ENCODE assay signal across 11 cellular contexts in the genomic region with DNA sequence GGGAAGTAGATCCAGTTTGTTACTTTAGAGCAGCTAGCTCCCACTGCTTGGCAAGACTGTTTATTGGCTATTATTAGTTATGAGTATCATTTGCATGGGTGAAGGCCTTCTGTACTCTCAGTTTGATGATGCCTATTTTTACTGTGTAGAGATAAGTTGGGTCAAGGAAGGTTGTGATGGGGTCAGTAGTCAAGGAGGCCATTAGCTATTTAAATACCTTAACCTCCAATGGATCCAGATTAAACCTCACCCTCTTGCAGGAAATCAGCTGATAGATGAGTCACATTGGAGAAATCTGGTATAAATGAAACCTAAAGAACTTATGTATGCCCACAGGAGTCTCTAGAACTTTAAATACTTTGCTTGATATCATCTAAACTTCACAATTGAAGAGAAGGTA. TPM values are rescaled to one million over a fixed set of nuclear protein-coding genes. Genes with fewer than 3 reads are reported as not detected.
DNase-seq lines count a peak whose midpoint lies in the region; ATAC-seq and TF ChIP-seq lines count a peak whose summit lies in the region.
"Had no signal": no experiment of that assay in that cellular context is flagged by ENCODE, and none has a peak within 500 bp of the region (broad histone marks: within the 10 kb centered on the region; RNA-seq: fewer than 3 reads in every experiment).

No MANE protein-coding gene starts in this region.

- intact Hi-C loops in activated naive CD4-positive, alpha-beta T cell treated with anti-CD3 and anti-CD28 coated beads for 36 hours (cut with micrococcal nuclease), result no loop called here

- H3K27me3 ChIP-seq in foreskin keratinocyte, result no peaks in the 10 kb centered on the region
- H3K27me3 ChIP-seq: adrenal gland had no signal

- H3K4me1 Mint-ChIP-seq in activated naive CD4-positive, alpha-beta T cell treated with anti-CD3 and anti-CD28 coated beads, Interleukin-2, amount 10 ng/mL, durations not matched to agents 7 days and 5 days, result peaks cover 89% of the 10 kb centered on the region
- peaks cover 56% of the 10 kb centered on the region for H3K4me1 Mint-ChIP-seq in activated naive CD4-positive, alpha-beta T cell treated with anti-CD3 and anti-CD28 coated beads for 36 hours (ENCODE audit: low read depth)
- H3K4me1 Mint-ChIP-seq in activated naive CD8-positive, alpha-beta T cell (ENCODE audit: low read depth), result peaks cover 77% of the 10 kb centered on the region
- peaks cover 85% of the 10 kb centered on the region for H3K4me1 Mint-ChIP-seq in stimulated activated naive CD8-positive, alpha-beta T cell treated with anti-CD3 and anti-CD28 coated beads, Interleukin-15, amount 100 ng/mL, for 72 hours

- peak overlapping the region; percentile 98 for H3K27ac Mint-ChIP-seq in activated naive CD4-positive, alpha-beta T cell treated with anti-CD3 and anti-CD28 coated beads, Interleukin-2, amount 10 ng/mL, durations not matched to agents 7 days and 5 days
- no peak overlapping the region for H3K27ac Mint-ChIP-seq in activated naive CD4-positive, alpha-beta T cell treated with anti-CD3 and anti-CD28 coated beads for 36 hours
- H3K27ac Mint-ChIP-seq in activated naive CD8-positive, alpha-beta T cell, result peak overlapping the region; percentile 93
- H3K27ac Mint-ChIP-seq in stimulated activated naive CD8-positive, alpha-beta T cell treated with anti-CD3 and anti-CD28 coated beads, Interleukin-15, amount 100 ng/mL, for 72 hours, result peak overlapping the region; percentile 92 to 99
- H3K27ac Mint-ChIP-seq: type B pancreatic cell had no signal

- DNase-seq in activated naive CD4-positive, alpha-beta T cell treated with anti-CD3 and anti-CD28 coated beads, Interleukin-2, amount 10 ng/mL, durations not matched to agents 7 days and 5 days, result no peak
- no peak for DNase-seq in activated naive CD4-positive, alpha-beta T cell treated with anti-CD3 and anti-CD28 coated beads for 36 hours
- peak in 1 of 2 donors; percentile 54 for DNase-seq in foreskin keratinocyte
- no peak for DNase-seq in stimulated activated naive CD8-positive, alpha-beta T cell treated with anti-CD3 and anti-CD28 coated beads, Interleukin-15, amount 100 ng/mL, for 72 hours
- no peak for DNase-seq in NCI-H748 (lab: John Stamatoyannopoulos, UW; ENCODE audit: unreplicated experiment)
- no peak for DNase-seq in activated effector memory CD4-positive, alpha-beta T cell treated with Interleukin-2 at 50 U/mL for 16 hours
- no peak for DNase-seq in activated T-cell treated with anti-CD3 and anti-CD28 coated beads, Interleukin-2, amount 50 U/mL, for 1 hour
- DNase-seq: adrenal gland, NCI-H2081 had no signal

- H3K9me3 Mint-ChIP-seq in activated naive CD4-positive, alpha-beta T cell treated with anti-CD3 and anti-CD28 coated beads, Interleukin-2, amount 10 ng/mL, durations not matched to agents 7 days and 5 days, result peaks cover 16% of the 10 kb centered on the region
- H3K9me3 Mint-ChIP-seq in activated naive CD4-positive, alpha-beta T cell treated with anti-CD3 and anti-CD28 coated beads for 36 hours, result peaks cover 4% of the 10 kb centered on the region
- no peaks in the 10 kb centered on the region for H3K9me3 Mint-ChIP-seq in activated naive CD8-positive, alpha-beta T cell (ENCODE audit: low read depth)
- H3K9me3 Mint-ChIP-seq in stimulated activated naive CD8-positive, alpha-beta T cell treated with anti-CD3 and anti-CD28 coated beads, Interleukin-15, amount 100 ng/mL, for 72 hours, result peaks cover 0 to 5% of the 10 kb centered on the region in 2 donors
- H3K9me3 Mint-ChIP-seq: type B pancreatic cell had no signal

- TF ChIP-seq CTCF in foreskin keratinocyte (conservative IDR thresholded peaks at IDR 0.05), result no peak

- H3K27me3 Mint-ChIP-seq in activated naive CD4-positive, alpha-beta T cell treated with anti-CD3 and anti-CD28 coated beads, Interleukin-2, amount 10 ng/mL, durations not matched to agents 7 days and 5 days, result no peaks in the 10 kb centered on the region
- H3K27me3 Mint-ChIP-seq in activated naive CD4-positive, alpha-beta T cell treated with anti-CD3 and anti-CD28 coated beads for 36 hours (ENCODE audit: low read depth), result peaks cover 5% of the 10 kb centered on the region
- no peaks in the 10 kb centered on the region for H3K27me3 Mint-ChIP-seq in activated naive CD8-positive, alpha-beta T cell
- H3K27me3 Mint-ChIP-seq in stimulated activated naive CD8-positive, alpha-beta T cell treated with anti-CD3 and anti-CD28 coated beads, Interleukin-15, amount 100 ng/mL, for 72 hours, result no peaks in the 10 kb centered on the region
- H3K27me3 Mint-ChIP-seq: type B pancreatic cell had no signal

- no peak for ATAC-seq in foreskin keratinocyte
- ATAC-seq in stimulated activated naive CD8-positive, alpha-beta T cell treated with anti-CD3 and anti-CD28 coated beads, Interleukin-15, amount 100 ng/mL, for 72 hours, result no peak

- peaks cover 38% of the 10 kb centered on the region for H3K4me1 ChIP-seq in foreskin keratinocyte

- peaks cover 40% of the 10 kb centered on the region for H3K36me3 Mint-ChIP-seq in activated naive CD4-positive, alpha-beta T cell treated with anti-CD3 and anti-CD28 coated beads, Interleukin-2, amount 10 ng/mL, durations not matched to agents 7 days and 5 days
- no peaks in the 10 kb centered on the region for H3K36me3 Mint-ChIP-seq in activated naive CD4-positive, alpha-beta T cell treated with anti-CD3 and anti-CD28 coated beads for 36 hours (ENCODE audit: low read depth)
- peaks cover 5% of the 10 kb centered on the region for H3K36me3 Mint-ChIP-seq in activated naive CD8-positive, alpha-beta T cell
- H3K36me3 Mint-ChIP-seq: type B pancreatic cell had no signal

- no peak overlapping the region for H3K4me3 Mint-ChIP-seq in activated naive CD4-positive, alpha-beta T cell treated with anti-CD3 and anti-CD28 coated beads, Interleukin-2, amount 10 ng/mL, durations not matched to agents 7 days and 5 days
- no peak overlapping the region for H3K4me3 Mint-ChIP-seq in activated naive CD4-positive, alpha-beta T cell treated with anti-CD3 and anti-CD28 coated beads for 36 hours
- peak overlapping the region; percentile 18 for H3K4me3 Mint-ChIP-seq in activated naive CD8-positive, alpha-beta T cell
- peak overlapping the region; percentile 14 to 42 for H3K4me3 Mint-ChIP-seq in stimulated activated naive CD8-positive, alpha-beta T cell treated with anti-CD3 and anti-CD28 coated beads, Interleukin-15, amount 100 ng/mL, for 72 hours
- H3K4me3 Mint-ChIP-seq: type B pancreatic cell had no signal

- CTCF ChIA-PET in activated naive CD4-positive, alpha-beta T cell treated with anti-CD3 and anti-CD28 coated beads, Interleukin-2, amount 10 ng/mL, durations not matched to agents 7 days and 5 days (lab: Charles Lee), result interaction anchor here (0.6 to 1.6 kb wide), 4 partner anchors 25 to 131 kb away, joined by 3 to 4 read pairs (median 4); no protein-coding TSS in a partner anchor
- CTCF ChIA-PET in activated naive CD4-positive, alpha-beta T cell treated with anti-CD3 and anti-CD28 coated beads for 36 hours (lab: Charles Lee), result no interaction called here

- H3K27ac ChIP-seq in foreskin keratinocyte, result peak overlapping the region; percentile 46

RNA-seq across cellular contexts. Expression of a gene that starts 45.0 kb away (rescaled TPM):
- under 1 TPM; 0.02 to 0.20 TPM for total RNA-seq in activated naive CD4-positive, alpha-beta T cell treated with anti-CD3 and anti-CD28 coated beads for 36 hours
- 2,996 and 3,493 TPM in 2 replicates for total RNA-seq in foreskin keratinocyte
- polyA plus RNA-seq in foreskin keratinocyte, result 253 and 366 TPM in 2 replicates

Comparison
In these comparisons a context has a peak if more than half of its experiments do, and no peak if none do; other contexts are left out.
1. H3K4me3 Mint-ChIP-seq: peak in activated naive CD8-positive, alpha-beta T cell (single experiment) and stimulated activated naive CD8-positive, alpha-beta T cell treated with anti-CD3 and anti-CD28 coated beads, Interleukin-15, amount 100 ng/mL, for 72 hours (2 of 2); none in activated naive CD4-positive, alpha-beta T cell treated with anti-CD3 and anti-CD28 coated beads, Interleukin-2, amount 10 ng/mL, durations not matched to agents 7 days and 5 days (single experiment) and activated naive CD4-positive, alpha-beta T cell treated with anti-CD3 and anti-CD28 coated beads for 36 hours (single experiment).
2. RNA of a gene that starts 45.0 kb away (total RNA-seq): 2,996 to 3,493 TPM in foreskin keratinocyte; 0.02 to 0.20 TPM in activated naive CD4-positive, alpha-beta T cell treated with anti-CD3 and anti-CD28 coated beads for 36 hours; every median in the first group is over 1,000 times any median in the second.